Comparison of ENCODE assay signal across 1 cellular context in the genomic region with DNA sequence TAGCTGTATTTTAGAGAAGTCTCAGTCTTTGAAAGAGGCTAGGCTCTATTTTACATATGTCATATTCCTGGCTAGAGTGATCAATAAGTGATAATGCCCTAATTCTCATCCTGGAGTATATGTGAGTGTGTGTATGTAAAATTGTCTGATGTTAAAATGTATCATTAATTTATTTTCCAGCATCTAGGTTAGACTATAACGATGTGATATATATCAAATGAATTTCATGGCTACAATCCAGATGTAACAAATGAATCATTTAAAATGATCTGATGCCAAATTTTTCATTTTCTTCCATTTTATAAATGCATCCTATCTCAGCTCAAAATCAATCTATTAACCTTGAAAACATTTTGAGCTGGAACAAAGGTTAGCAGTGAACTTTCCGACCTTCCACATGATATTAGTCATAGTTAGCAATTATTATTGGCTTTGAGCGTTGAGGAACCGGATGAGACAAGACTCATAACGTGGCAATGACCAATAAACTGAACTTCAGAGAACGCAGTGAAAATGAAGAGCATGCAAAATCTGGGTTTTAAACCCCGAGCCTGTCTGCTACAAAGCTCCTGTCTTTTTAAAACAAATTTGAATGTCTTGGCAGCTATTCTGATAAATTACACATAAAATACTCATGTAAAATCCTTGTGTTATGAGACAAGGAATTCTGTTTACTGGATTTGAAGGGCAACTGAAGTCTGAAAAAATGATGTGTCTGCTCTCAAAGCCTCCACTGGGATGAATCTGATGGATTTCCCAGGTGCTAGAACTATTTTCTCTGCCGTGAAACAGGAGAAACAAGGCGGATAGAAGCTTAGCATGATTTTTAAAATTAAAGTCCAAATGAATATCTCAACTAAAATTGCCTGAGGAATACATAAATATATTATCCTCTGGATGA.
A peak's percentile ranks its signal among the peaks of the same experiment; 100 is the strongest.
TF ChIP-seq lines count a peak whose summit lies in the region.

No MANE protein-coding gene starts in this region.

TF ChIP-seq in SK-N-SH, 30 proteins besides CTCF, POLR2A, EP300 and RAD21 (continued from another document):
- TF ChIP-seq EZH2phosphoT487 (IDR thresholded peaks at IDR 0.05; ENCODE audit: borderline replicate concordance, low read depth) (no peak), FOSL2 (IDR thresholded peaks at IDR 0.05; ENCODE audit: borderline replicate concordance, low read depth) (peak; percentile 94), TCF12 (IDR thresholded peaks at IDR 0.05) (peak; percentile 92), YY1 (IDR thresholded peaks at IDR 0.05; ENCODE audit: low read depth) (peak; percentile 51; the same call in 1 of the 2 replicates), FOXJ3 (CRISPR knock-in tag; IDR thresholded peaks at IDR 0.05) (no peak), PBX3 (IDR thresholded peaks at IDR 0.05) (peak; percentile 85), SIN3A (IDR thresholded peaks at IDR 0.05; ENCODE audit: borderline replicate concordance, low read depth, low read length) (no peak; the same call in 1 of the 2 replicates), RFX5 (IDR thresholded peaks at IDR 0.05; ENCODE audit: low read length) (no peak), IRF3 (IDR thresholded peaks at IDR 0.05; ENCODE audit: low read depth, low read length) (no peak), RXRA (IDR thresholded peaks at IDR 0.05; ENCODE audit: borderline replicate concordance, low read depth) (peak; percentile 99), GABPA (IDR thresholded peaks at IDR 0.05; ENCODE audit: low read depth) (no peak; the same call in 1 of the 2 replicates), RCOR1 (IDR thresholded peaks at IDR 0.05; ENCODE audit: low read length) (no peak), MEF2A (IDR thresholded peaks at IDR 0.05; ENCODE audit: borderline replicate concordance, low read depth) (peak; percentile 51), GATA2 (CRISPR knock-in tag; IDR thresholded peaks at IDR 0.05) (no peak), FOXM1 (IDR thresholded peaks at IDR 0.05; ENCODE audit: low read depth) (peak; percentile 89; the same call in 1 of the 2 replicates), NFIC (IDR thresholded peaks at IDR 0.05; ENCODE audit: borderline replicate concordance) (peak; percentile 97)
- TF ChIP-seq, protein P1, sequence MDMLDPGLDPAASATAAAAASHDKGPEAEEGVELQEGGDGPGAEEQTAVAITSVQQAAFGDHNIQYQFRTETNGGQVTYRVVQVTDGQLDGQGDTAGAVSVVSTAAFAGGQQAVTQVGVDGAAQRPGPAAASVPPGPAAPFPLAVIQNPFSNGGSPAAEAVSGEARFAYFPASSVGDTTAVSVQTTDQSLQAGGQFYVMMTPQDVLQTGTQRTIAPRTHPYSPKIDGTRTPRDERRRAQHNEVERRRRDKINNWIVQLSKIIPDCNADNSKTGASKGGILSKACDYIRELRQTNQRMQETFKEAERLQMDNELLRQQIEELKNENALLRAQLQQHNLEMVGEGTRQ (IDR thresholded peaks at IDR 0.05; ENCODE audit: borderline replicate concordance, low read depth, low read length): no peak
- TF ChIP-seq, protein P2, sequence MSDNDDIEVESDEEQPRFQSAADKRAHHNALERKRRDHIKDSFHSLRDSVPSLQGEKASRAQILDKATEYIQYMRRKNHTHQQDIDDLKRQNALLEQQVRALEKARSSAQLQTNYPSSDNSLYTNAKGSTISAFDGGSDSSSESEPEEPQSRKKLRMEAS (IDR thresholded peaks at IDR 0.05; ENCODE audit: low read depth): peak; percentile 77
- TF ChIP-seq, protein P3, sequence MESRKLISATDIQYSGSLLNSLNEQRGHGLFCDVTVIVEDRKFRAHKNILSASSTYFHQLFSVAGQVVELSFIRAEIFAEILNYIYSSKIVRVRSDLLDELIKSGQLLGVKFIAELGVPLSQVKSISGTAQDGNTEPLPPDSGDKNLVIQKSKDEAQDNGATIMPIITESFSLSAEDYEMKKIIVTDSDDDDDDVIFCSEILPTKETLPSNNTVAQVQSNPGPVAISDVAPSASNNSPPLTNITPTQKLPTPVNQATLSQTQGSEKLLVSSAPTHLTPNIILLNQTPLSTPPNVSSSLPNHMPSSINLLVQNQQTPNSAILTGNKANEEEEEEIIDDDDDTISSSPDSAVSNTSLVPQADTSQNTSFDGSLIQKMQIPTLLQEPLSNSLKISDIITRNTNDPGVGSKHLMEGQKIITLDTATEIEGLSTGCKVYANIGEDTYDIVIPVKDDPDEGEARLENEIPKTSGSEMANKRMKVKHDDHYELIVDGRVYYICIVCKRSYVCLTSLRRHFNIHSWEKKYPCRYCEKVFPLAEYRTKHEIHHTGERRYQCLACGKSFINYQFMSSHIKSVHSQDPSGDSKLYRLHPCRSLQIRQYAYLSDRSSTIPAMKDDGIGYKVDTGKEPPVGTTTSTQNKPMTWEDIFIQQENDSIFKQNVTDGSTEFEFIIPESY (IDR thresholded peaks at IDR 0.05; ENCODE audit: borderline replicate concordance, low read depth): peak; percentile 56; the same call in 1 of the 2 replicates
